14 cellular contexts compared by ENCODE assay signal in the genomic region with DNA sequence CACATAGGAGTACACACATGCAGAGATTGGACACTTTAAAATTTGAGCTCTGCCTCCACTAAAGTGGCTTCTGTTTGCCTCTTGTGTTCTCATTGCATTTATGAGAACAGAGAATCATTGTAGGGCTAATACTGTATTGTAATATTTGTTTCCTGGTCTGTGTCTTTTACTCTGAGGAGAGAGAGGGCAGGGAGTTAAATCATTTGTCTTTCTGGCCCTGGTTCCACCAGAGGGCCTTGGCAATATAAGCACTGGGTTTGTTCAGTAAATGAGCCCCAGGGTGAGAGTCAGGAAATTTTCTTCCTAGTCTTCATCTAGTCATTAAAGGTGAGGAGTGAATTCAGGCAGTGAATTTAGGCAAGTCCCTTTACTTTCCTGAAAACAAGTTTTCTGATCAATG.
DNase-seq lines count a peak whose midpoint lies in the region; ATAC-seq and TF ChIP-seq lines count a peak whose summit lies in the region.
"Had no signal": no experiment of that assay in that cellular context is flagged by ENCODE, and none has a peak within 500 bp of the region (broad histone marks: within the 10 kb centered on the region; RNA-seq: fewer than 3 reads in every experiment).

No MANE protein-coding gene starts in this region.

- no peaks in the 10 kb centered on the region for H3K23me2 ChIP-seq in H9 (ENCODE audit: insufficient read length, low read depth, low read length, poor library complexity, severe bottlenecking)

- no peak overlapping the region for H2BK15ac ChIP-seq in H9 (ENCODE audit: low read depth, low read length)

- H3K36me3 Mint-ChIP-seq in H9 (ENCODE audit: insufficient read depth in 1 of 3, low read depth in 3 of 3) (no peaks in the 10 kb centered on the region), T-cell (no peaks in the 10 kb centered on the region)
- no peaks in the 10 kb centered on the region for H3K36me3 Mint-ChIP-seq in activated naive CD4-positive, alpha-beta T cell treated with anti-CD3 and anti-CD28 coated beads, Interleukin-2, amount 50 U/mL, for 72 hours
- no peaks in the 10 kb centered on the region for H3K36me3 Mint-ChIP-seq in effector memory CD8-positive, alpha-beta T cell (ENCODE audit: insufficient read depth)

- H3K27ac Mint-ChIP-seq in H9 = peak overlapping the region in 1 of 3 experiments; percentile 42; a peak in 1 of 7 replicates
- H3K27ac Mint-ChIP-seq in activated naive CD4-positive, alpha-beta T cell treated with anti-CD3 and anti-CD28 coated beads, Interleukin-2, amount 50 U/mL, for 72 hours = no peak overlapping the region
- no peak overlapping the region for H3K27ac Mint-ChIP-seq in effector memory CD8-positive, alpha-beta T cell
- H3K27ac Mint-ChIP-seq in T-cell = no peak overlapping the region
- H3K27ac Mint-ChIP-seq: activated naive CD8-positive, alpha-beta T cell treated with anti-CD3 and anti-CD28 coated beads, Interleukin-2, amount 50 U/mL, for 24 hours; T-helper 1 cell treated with Interleukin-12 subunit alpha and Interleukin-12 subunit beta and Interleukin-4 antibody, amounts not matched to agents 30 μg/mL and 1 μg/mL, for 36 hours had no signal

- no peak overlapping the region for H4K91ac ChIP-seq in H9 (ENCODE audit: insufficient read length, low read depth, low read length)

- H3K18ac ChIP-seq in H9 (ENCODE audit: insufficient read length, low read depth, low read length) = no peak overlapping the region

- H4K20me1 ChIP-seq in H9 (ENCODE audit: control insufficient read depth, insufficient read depth, insufficient read length) (no peaks in the 10 kb centered on the region), hepatocyte (ENCODE audit: insufficient read depth, poor library complexity, severe bottlenecking) (peaks cover 3% of the 10 kb centered on the region)

- H3K4ac ChIP-seq in H9 (ENCODE audit: low read depth, low read length) = no peak overlapping the region

- H3K36me3 ChIP-seq in adrenal gland (replicated peaks in 1 of 2) = no peaks in the 10 kb centered on the region
- H3K36me3 ChIP-seq in hepatocyte (replicated peaks; ENCODE audit: insufficient read depth, low read depth) = no peaks in the 10 kb centered on the region
- H3K36me3 ChIP-seq in rectal smooth muscle tissue (ENCODE audit: control insufficient read depth, insufficient read depth, low read length) = no peaks in the 10 kb centered on the region

- H3K27ac ChIP-seq in H9 (ENCODE audit: insufficient read length, low read depth, low read length) = no peak overlapping the region
- H3K27ac ChIP-seq in adrenal gland = peak overlapping the region in 1 of 5 donors; percentile 45
- peak overlapping the region; percentile 29 for H3K27ac ChIP-seq in hepatocyte
- H3K27ac ChIP-seq in rectal smooth muscle tissue (ENCODE audit: low read depth, low read length) = peak overlapping the region; percentile 17

- no peaks in the 10 kb centered on the region for H3K79me1 ChIP-seq in H9 (ENCODE audit: insufficient read depth, low read depth, low read length, poor library complexity, severe bottlenecking)

- H3K4me3 Mint-ChIP-seq in H9 (no peak overlapping the region), T-cell (no peak overlapping the region)
- H3K4me3 Mint-ChIP-seq in effector memory CD8-positive, alpha-beta T cell = no peak overlapping the region
- H3K4me3 Mint-ChIP-seq: activated naive CD8-positive, alpha-beta T cell treated with anti-CD3 and anti-CD28 coated beads, Interleukin-2, amount 50 U/mL, for 24 hours; T-helper 1 cell treated with Interleukin-12 subunit alpha and Interleukin-12 subunit beta and Interleukin-4 antibody, amounts not matched to agents 30 μg/mL and 1 μg/mL, for 36 hours had no signal

- H2BK20ac ChIP-seq in H9 (ENCODE audit: low read depth, low read length, poor library complexity, severe bottlenecking) = no peak overlapping the region

- H4K5ac ChIP-seq in H9 (ENCODE audit: insufficient read length, low read depth, low read length) = no peak overlapping the region

- no peaks in the 10 kb centered on the region for H3K9me3 Mint-ChIP-seq in H9
- H3K9me3 Mint-ChIP-seq in activated naive CD4-positive, alpha-beta T cell treated with anti-CD3 and anti-CD28 coated beads, Interleukin-2, amount 50 U/mL, for 72 hours = no peaks in the 10 kb centered on the region
- H3K9me3 Mint-ChIP-seq in effector memory CD8-positive, alpha-beta T cell = no peaks in the 10 kb centered on the region
- H3K9me3 Mint-ChIP-seq in T-cell = no peaks in the 10 kb centered on the region
- H3K9me3 Mint-ChIP-seq: activated naive CD8-positive, alpha-beta T cell treated with anti-CD3 and anti-CD28 coated beads, Interleukin-2, amount 50 U/mL, for 24 hours; T-helper 1 cell treated with Interleukin-12 subunit alpha and Interleukin-12 subunit beta and Interleukin-4 antibody, amounts not matched to agents 30 μg/mL and 1 μg/mL, for 36 hours had no signal

- H2BK120ac ChIP-seq in H9 (ENCODE audit: low read depth, low read length, poor library complexity, severe bottlenecking) = no peak overlapping the region

- intact Hi-C loops in adrenal gland (cut with DNase I) = no loop called here

- CTCF ChIA-PET in T-cell (lab: Charles Lee) = interaction anchor here in 1 of 2 donors (0.5 kb wide), 1 partner anchor 415 kb away, joined by 3 read pairs; no protein-coding TSS in a partner anchor

- no peak overlapping the region for H2AK5ac ChIP-seq in H9 (ENCODE audit: insufficient read length, low read length)

- H3K9me3 ChIP-seq in H9 (ENCODE audit: control insufficient read depth, low read depth, low read length) (no peaks in the 10 kb centered on the region), adrenal gland (replicated peaks in 1 of 3) (no peaks in the 10 kb centered on the region), hepatocyte (ENCODE audit: low read depth) (no peaks in the 10 kb centered on the region)

- H3K27me3 Mint-ChIP-seq in H9 (ENCODE audit: low read depth) = no peaks in the 10 kb centered on the region; the same call in 1 of the 2 replicates
- no peaks in the 10 kb centered on the region for H3K27me3 Mint-ChIP-seq in effector memory CD8-positive, alpha-beta T cell
- H3K27me3 Mint-ChIP-seq in T-cell = peaks cover 0 to 5% of the 10 kb centered on the region in 2 donors
- H3K27me3 Mint-ChIP-seq: activated naive CD8-positive, alpha-beta T cell treated with anti-CD3 and anti-CD28 coated beads, Interleukin-2, amount 50 U/mL, for 24 hours had no signal

- TF ChIP-seq CTCF in H9 (conservative IDR thresholded peaks at IDR 0.05) (peak; percentile 13; the same call in 1 of the 3 replicates), adrenal gland (IDR thresholded peaks at IDR 0.05) (peak in 4 of 6 experiments; percentile 7 to 29 (median 19)), hepatocyte (IDR thresholded peaks at IDR 0.05; ENCODE audit: poor library complexity) (no peak)

- H2BK12ac ChIP-seq in H9 (ENCODE audit: insufficient read length, low read depth, low read length) = no peak overlapping the region

- no peaks in the 10 kb centered on the region for H3K9me2 ChIP-seq in hepatocyte (replicated peaks; ENCODE audit: insufficient read depth)

- H3K4me2 ChIP-seq in H9 (ENCODE audit: insufficient read depth, insufficient read length, low read length) = no peak overlapping the region
- peak overlapping the region; percentile 6 for H3K4me2 ChIP-seq in hepatocyte

- peaks cover 38 to 45% of the 10 kb centered on the region in 2 experiments for H3K4me1 Mint-ChIP-seq in H9
- H3K4me1 Mint-ChIP-seq in effector memory CD8-positive, alpha-beta T cell (ENCODE audit: low read depth in 2 of 2) = peaks cover 4 to 11% of the 10 kb centered on the region in 2 donors
- H3K4me1 Mint-ChIP-seq in T-cell = peaks cover 8 to 11% (median 9%) of the 10 kb centered on the region in 3 donors

- no peak for ATAC-seq in activated naive CD4-positive, alpha-beta T cell treated with anti-CD3 and anti-CD28 coated beads, Interleukin-2, amount 50 U/mL, for 72 hours
- ATAC-seq in effector memory CD8-positive, alpha-beta T cell (replicated peaks) = no peak
- no peak for ATAC-seq in T-cell (replicated peaks in 1 of 4)
- ATAC-seq: activated naive CD8-positive, alpha-beta T cell treated with anti-CD3 and anti-CD28 coated beads, Interleukin-2, amount 50 U/mL, for 24 hours had no signal

- no peak overlapping the region for H4K8ac ChIP-seq in H9 (replicated peaks; ENCODE audit: insufficient read length, low read depth, low read length)

- no peaks in the 10 kb centered on the region for H3K79me2 ChIP-seq in H9 (ENCODE audit: insufficient read depth, low read length)
- H3K79me2 ChIP-seq in hepatocyte = peaks cover 42% of the 10 kb centered on the region

- H2BK5ac ChIP-seq in H9 (ENCODE audit: insufficient read length, low read length) = no peak overlapping the region

- H3K4me3 ChIP-seq in adrenal gland (no peak overlapping the region), hepatocyte (no peak overlapping the region), rectal smooth muscle tissue (ENCODE audit: low read length) (no peak overlapping the region)
- H3K4me3 ChIP-seq: coronary artery had no signal

- H3K27me3 ChIP-seq in H9 (ENCODE audit: insufficient read depth, low read length) (no peaks in the 10 kb centered on the region), adrenal gland (no peaks in the 10 kb centered on the region), hepatocyte (no peaks in the 10 kb centered on the region), rectal smooth muscle tissue (ENCODE audit: control insufficient read depth, insufficient read depth, low read length) (no peaks in the 10 kb centered on the region)

- H3K4me1 ChIP-seq in H9 (ENCODE audit: insufficient read depth, low read length) (0 out of 2 replicates have a peak, but pooled peaks cover 1% of the 10 kb centered on the region), adrenal gland (replicated peaks in 1 of 2) (peaks cover 11 to 49% of the 10 kb centered on the region in 2 donors), hepatocyte (ENCODE audit: insufficient read depth) (peaks cover 44% of the 10 kb centered on the region), rectal smooth muscle tissue (ENCODE audit: control insufficient read depth, insufficient read depth, low read length) (peaks cover 35% of the 10 kb centered on the region)

- TF ChIP-seq POLR2A in adrenal gland (IDR thresholded peaks at IDR 0.05) = no peak

- DNase-seq in H9 (no peak), adrenal gland (peak in 2 of 7 donors; percentile 34 to 35), hepatocyte (ENCODE audit: low spot score) (no peak), OCI-M1 (lab: John Stamatoyannopoulos, UW) (no peak), T-cell (no peak)
- DNase-seq in activated naive CD4-positive, alpha-beta T cell treated with anti-CD3 and anti-CD28 coated beads, Interleukin-2, amount 50 U/mL, for 72 hours (ENCODE audit: low spot score in 2 of 2) = no peak
- no peak for DNase-seq in effector memory CD8-positive, alpha-beta T cell
- DNase-seq: activated naive CD8-positive, alpha-beta T cell treated with anti-CD3 and anti-CD28 coated beads, Interleukin-2, amount 50 U/mL, for 24 hours; activated T-cell treated with anti-CD3 and anti-CD28 coated beads for 4 hours; AML-193; MV-4-11 had no signal

- H2AFZ ChIP-seq in H9 (ENCODE audit: low read length) (no peak overlapping the region), hepatocyte (no peak overlapping the region)

- H3K14ac ChIP-seq in H9 (ENCODE audit: insufficient read depth, low read length) = no peak overlapping the region

- no peak overlapping the region for H3T11ph ChIP-seq in H9 (ENCODE audit: low read length)

- H3K56ac ChIP-seq in H9 (ENCODE audit: insufficient read length, low read depth, low read length) = no peak overlapping the region

- POLR2A ChIA-PET in T-cell (lab: Charles Lee) = no interaction called here

- H3K9ac ChIP-seq in H9 (ENCODE audit: extremely low read depth, insufficient read length, low read length) (no peak overlapping the region), rectal smooth muscle tissue (ENCODE audit: low read length) (no peak overlapping the region)

- H3K23ac ChIP-seq in H9 (ENCODE audit: insufficient read length, low read depth, low read length) = no peak overlapping the region
